2 cellular contexts compared by ENCODE assay signal in the genomic region with DNA sequence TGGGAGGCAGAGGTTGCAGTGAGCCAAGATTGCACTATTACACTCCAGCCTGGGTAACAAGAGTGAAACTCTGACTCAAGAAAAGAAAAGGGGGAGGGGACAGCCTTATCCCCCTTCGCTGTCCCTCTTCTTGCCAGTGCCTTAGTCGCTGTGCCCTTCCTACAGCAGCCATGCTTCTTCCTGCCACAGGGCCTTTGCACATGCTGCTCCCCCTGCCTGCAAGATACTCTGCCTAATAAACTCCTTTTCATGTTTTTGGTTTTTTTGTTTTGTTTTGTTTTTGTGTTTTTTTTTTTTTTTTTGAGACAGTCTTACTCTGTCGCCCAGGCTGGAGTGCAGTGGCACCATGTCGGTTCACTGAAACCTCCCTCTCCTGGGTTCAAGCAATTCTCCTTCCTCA.
TF ChIP-seq lines count a peak whose summit lies in the region.

No MANE protein-coding gene starts in this region.

TF ChIP-seq in HEK293, 187 proteins besides CTCF, POLR2A, EP300 and RAD21:
- TF ChIP-seq, protein P1, sequence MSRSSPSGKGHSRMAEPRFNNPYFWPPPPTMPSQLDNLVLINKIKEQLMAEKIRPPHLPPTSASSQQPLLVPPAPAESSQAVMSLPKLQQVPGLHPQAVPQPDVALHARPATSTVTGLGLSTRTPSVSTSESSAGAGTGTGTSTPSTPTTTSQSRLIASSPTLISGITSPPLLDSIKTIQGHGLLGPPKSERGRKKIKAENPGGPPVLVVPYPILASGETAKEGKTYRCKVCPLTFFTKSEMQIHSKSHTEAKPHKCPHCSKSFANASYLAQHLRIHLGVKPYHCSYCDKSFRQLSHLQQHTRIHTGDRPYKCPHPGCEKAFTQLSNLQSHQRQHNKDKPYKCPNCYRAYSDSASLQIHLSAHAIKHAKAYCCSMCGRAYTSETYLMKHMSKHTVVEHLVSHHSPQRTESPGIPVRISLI (tag by site-specific recombination; IDR thresholded peaks at IDR 0.05), result no peak
- TF ChIP-seq OSR2 (tag by site-specific recombination; IDR thresholded peaks at IDR 0.05) (no peak), ZNF558 (tag by site-specific recombination; IDR thresholded peaks at IDR 0.05) (no peak), ZNF274 (IDR thresholded peaks at IDR 0.05; ENCODE audit: low read length) (no peak), ZNF274 (tag by site-specific recombination; IDR thresholded peaks at IDR 0.05; ENCODE audit: borderline replicate concordance) (no peak), ZNF623 (tag by site-specific recombination; IDR thresholded peaks at IDR 0.05) (peak; percentile 97), ZNF768 (tag by site-specific recombination; IDR thresholded peaks at IDR 0.05) (no peak)
- TF ChIP-seq, protein P2, sequence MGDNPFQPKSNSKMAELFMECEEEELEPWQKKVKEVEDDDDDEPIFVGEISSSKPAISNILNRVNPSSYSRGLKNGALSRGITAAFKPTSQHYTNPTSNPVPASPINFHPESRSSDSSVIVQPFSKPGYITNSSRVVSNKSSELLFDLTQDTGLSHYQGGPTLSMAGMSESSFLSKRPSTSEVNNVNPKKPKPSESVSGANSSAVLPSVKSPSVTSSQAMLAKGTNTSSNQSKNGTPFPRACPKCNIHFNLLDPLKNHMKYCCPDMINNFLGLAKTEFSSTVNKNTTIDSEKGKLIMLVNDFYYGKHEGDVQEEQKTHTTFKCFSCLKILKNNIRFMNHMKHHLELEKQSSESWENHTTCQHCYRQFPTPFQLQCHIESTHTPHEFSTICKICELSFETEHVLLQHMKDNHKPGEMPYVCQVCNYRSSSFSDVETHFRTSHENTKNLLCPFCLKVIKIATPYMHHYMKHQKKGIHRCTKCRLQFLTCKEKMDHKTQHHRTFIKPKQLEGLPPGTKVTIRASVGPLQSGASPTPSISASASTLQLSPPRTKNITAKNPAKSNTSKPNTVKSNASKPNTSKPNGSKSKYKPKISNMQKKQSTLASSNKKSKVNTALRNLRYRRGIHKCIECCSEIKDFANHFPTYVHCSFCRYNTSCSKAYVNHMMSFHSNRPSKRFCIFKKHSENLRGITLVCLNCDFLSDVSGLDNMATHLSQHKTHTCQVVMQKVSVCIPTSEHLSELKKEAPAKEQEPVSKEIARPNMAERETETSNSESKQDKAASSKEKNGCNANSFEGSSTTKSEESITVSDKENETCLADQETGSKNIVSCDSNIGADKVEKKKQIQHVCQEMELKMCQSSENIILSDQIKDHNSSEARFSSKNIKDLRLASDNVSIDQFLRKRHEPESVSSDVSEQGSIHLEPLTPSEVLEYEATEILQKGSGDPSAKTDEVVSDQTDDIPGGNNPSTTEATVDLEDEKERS (tag by site-specific recombination; IDR thresholded peaks at IDR 0.05), result 0 out of 2 replicates have a peak, but pooled peaks have one; percentile 66
- TF ChIP-seq, protein P3, sequence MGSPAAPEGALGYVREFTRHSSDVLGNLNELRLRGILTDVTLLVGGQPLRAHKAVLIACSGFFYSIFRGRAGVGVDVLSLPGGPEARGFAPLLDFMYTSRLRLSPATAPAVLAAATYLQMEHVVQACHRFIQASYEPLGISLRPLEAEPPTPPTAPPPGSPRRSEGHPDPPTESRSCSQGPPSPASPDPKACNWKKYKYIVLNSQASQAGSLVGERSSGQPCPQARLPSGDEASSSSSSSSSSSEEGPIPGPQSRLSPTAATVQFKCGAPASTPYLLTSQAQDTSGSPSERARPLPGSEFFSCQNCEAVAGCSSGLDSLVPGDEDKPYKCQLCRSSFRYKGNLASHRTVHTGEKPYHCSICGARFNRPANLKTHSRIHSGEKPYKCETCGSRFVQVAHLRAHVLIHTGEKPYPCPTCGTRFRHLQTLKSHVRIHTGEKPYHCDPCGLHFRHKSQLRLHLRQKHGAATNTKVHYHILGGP (tag by site-specific recombination; IDR thresholded peaks at IDR 0.05), result no peak
- TF ChIP-seq, protein P4, sequence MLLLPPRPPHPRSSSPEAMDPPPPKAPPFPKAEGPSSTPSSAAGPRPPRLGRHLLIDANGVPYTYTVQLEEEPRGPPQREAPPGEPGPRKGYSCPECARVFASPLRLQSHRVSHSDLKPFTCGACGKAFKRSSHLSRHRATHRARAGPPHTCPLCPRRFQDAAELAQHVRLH (tag by site-specific recombination; IDR thresholded peaks at IDR 0.05), result no peak

TF ChIP-seq in K562, 482 proteins besides CTCF, POLR2A, EP300 and RAD21:
- TF ChIP-seq GATAD2B (IDR thresholded peaks at IDR 0.05; ENCODE audit: borderline replicate concordance), result no peak
- TF ChIP-seq, protein P5, sequence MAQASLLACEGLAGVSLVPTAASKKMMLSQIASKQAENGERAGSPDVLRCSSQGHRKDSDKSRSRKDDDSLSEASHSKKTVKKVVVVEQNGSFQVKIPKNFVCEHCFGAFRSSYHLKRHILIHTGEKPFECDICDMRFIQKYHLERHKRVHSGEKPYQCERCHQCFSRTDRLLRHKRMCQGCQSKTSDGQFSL (CRISPR knock-in tag; IDR thresholded peaks at IDR 0.05), result no peak
- TF ChIP-seq, protein P5 (tag; IDR thresholded peaks at IDR 0.05), result no peak
- TF ChIP-seq CBFA2T2 (conservative IDR thresholded peaks at IDR 0.05), result no peak
- no peak for TF ChIP-seq NR4A1 (CRISPR knock-in tag; IDR thresholded peaks at IDR 0.05)
- TF ChIP-seq NR4A1 (tag; IDR thresholded peaks at IDR 0.05), result no peak
- peak; percentile 73 for TF ChIP-seq RBM25 (IDR thresholded peaks at IDR 0.05; ENCODE audit: low read depth, low read length, severe bottlenecking)
- no peak for TF ChIP-seq KLF13 (tag; IDR thresholded peaks at IDR 0.05; ENCODE audit: borderline replicate concordance, low read depth)
- no peak for TF ChIP-seq ZNF324 (CRISPR knock-in tag; IDR thresholded peaks at IDR 0.05)
- TF ChIP-seq, protein P6, sequence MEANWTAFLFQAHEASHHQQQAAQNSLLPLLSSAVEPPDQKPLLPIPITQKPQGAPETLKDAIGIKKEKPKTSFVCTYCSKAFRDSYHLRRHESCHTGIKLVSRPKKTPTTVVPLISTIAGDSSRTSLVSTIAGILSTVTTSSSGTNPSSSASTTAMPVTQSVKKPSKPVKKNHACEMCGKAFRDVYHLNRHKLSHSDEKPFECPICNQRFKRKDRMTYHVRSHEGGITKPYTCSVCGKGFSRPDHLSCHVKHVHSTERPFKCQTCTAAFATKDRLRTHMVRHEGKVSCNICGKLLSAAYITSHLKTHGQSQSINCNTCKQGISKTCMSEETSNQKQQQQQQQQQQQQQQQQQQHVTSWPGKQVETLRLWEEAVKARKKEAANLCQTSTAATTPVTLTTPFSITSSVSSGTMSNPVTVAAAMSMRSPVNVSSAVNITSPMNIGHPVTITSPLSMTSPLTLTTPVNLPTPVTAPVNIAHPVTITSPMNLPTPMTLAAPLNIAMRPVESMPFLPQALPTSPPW (CRISPR knock-in tag; IDR thresholded peaks at IDR 0.05), result no peak
- TF ChIP-seq ZNF561 (CRISPR knock-in tag; conservative IDR thresholded peaks at IDR 0.05), result no peak
- no peak for TF ChIP-seq ZNF282 (CRISPR knock-in tag; IDR thresholded peaks at IDR 0.05)
- no peak for TF ChIP-seq SAP30 (IDR thresholded peaks at IDR 0.05; ENCODE audit: borderline replicate concordance, insufficient read depth, low read depth, low read length, poor library complexity, severe bottlenecking)
- peak; percentile 22; the same call in 1 of the 2 replicates for TF ChIP-seq BCOR (IDR thresholded peaks at IDR 0.05)
TF ChIP-seq in K562: peak in this region for 2.
